In genomic region chrX:84501798-84502628, GRCh38 we compare ENCODE assay signal across 9 cellular contexts. TPM values are rescaled to one million over a fixed set of nuclear protein-coding genes. Genes with fewer than 3 reads are reported as not detected.
DNase-seq lines count a peak whose midpoint lies in the region; ATAC-seq and TF ChIP-seq lines count a peak whose summit lies in the region.
"Had no signal": no experiment of that assay in that cellular context is flagged by ENCODE, and none has a peak within 500 bp of the region (broad histone marks: within the 10 kb centered on the region; RNA-seq: fewer than 3 reads in every experiment).

Gene HDX, minus strand, starts transcription at chrX:84502453. Its CDS starts 27,056 bp downstream, at chrX:84475397.

- peaks cover under 1% of the 10 kb centered on the region for H3K36me3 Mint-ChIP-seq in endodermal cell (ENCODE audit: low read depth)
- no peaks in the 10 kb centered on the region for H3K36me3 Mint-ChIP-seq in memory B cell

- H3K9ac ChIP-seq in endodermal cell (ENCODE audit: extremely low read depth, low read length, poor library complexity, severe bottlenecking): peak within 1 kb of the TSS; percentile 87
- H3K9ac ChIP-seq: BLaER1 had no signal

- H3K27ac Mint-ChIP-seq in endodermal cell: peak within 1 kb of the TSS; percentile 98
- peak within 1 kb of the TSS; percentile 89 for H3K27ac Mint-ChIP-seq in memory B cell

- H3K9me3 ChIP-seq in endodermal cell (ENCODE audit: control insufficient read depth, low read length): no peaks in the 10 kb centered on the region
- H3K9me3 ChIP-seq: BLaER1 had no signal

- H3K4me3 Mint-ChIP-seq in endodermal cell (peak within 1 kb of the TSS; percentile 84), memory B cell (peak within 1 kb of the TSS; percentile 94)

- no peaks in the 10 kb centered on the region for H3K27me3 ChIP-seq in endodermal cell (ENCODE audit: control insufficient read depth, insufficient read depth, low read length, poor library complexity, severe bottlenecking)

- H3K4me1 Mint-ChIP-seq in endodermal cell (peaks cover 5% of the 10 kb centered on the region), memory B cell (peaks cover 2% of the 10 kb centered on the region)

- peak within 1 kb of the TSS; percentile 90 for H3K27ac ChIP-seq in endodermal cell (ENCODE audit: low read depth, low read length)
- H3K27ac ChIP-seq: BLaER1 had no signal

- DNase-seq in NCI-H187 (lab: John Stamatoyannopoulos, UW): peak; percentile 12 to 57
- DNase-seq in NCI-H187 treated with DMSO at 0.1 percent for 48 hours (lab: John Stamatoyannopoulos, UW): no peak
- peak; percentile 70 to 87 for DNase-seq in NCI-H526 (lab: John Stamatoyannopoulos, UW)
- peak; percentile 13 for DNase-seq in activated CD8-positive, alpha-beta memory T cell treated with anti-CD3 and anti-CD28 coated beads, Interleukin-2, amount 50 U/mL, for 1 hour (ENCODE audit: extremely low read depth)
- DNase-seq in endodermal cell: peak; percentile 86
- peak; percentile 30 to 47 for DNase-seq in memory B cell (ENCODE audit: low spot score in 2 of 2)
- DNase-seq in stimulated activated CD4-positive, alpha-beta T cell treated with anti-CD3 and anti-CD28 coated beads, TNF-alpha, amount 100 ng/mL, for 4 hours (ENCODE audit: low read depth in 3 of 3): peak; percentile 24 to 50 (median 38)

- ATAC-seq in HG03108 (IDR thresholded peaks at IDR 0.05; ENCODE audit: unreplicated experiment) (peak; percentile 92), memory B cell (ENCODE audit: low read depth) (peak; percentile 95)

- H3K9me3 Mint-ChIP-seq in endodermal cell (peaks cover 20% of the 10 kb centered on the region), memory B cell (no peaks in the 10 kb centered on the region)

- peak within 1 kb of the TSS; percentile 87 for H3K4me3 ChIP-seq in endodermal cell (ENCODE audit: low read length)
- H3K4me3 ChIP-seq: BLaER1 had no signal

- no peaks in the 10 kb centered on the region for H3K36me3 ChIP-seq in endodermal cell (ENCODE audit: control insufficient read depth, insufficient read depth, low read length)
- H3K36me3 ChIP-seq: BLaER1 had no signal

- 0 to 2% methylated on average over 5 to 35 of the region's 38 CpGs for WGBS in endodermal cell (ENCODE audit: insufficient coverage in 1 of 2, insufficient read length in 1 of 2), 2 experiments

- H3K27me3 Mint-ChIP-seq in endodermal cell (ENCODE audit: insufficient read depth) (no peaks in the 10 kb centered on the region), memory B cell (no peaks in the 10 kb centered on the region)

- H3K4me1 ChIP-seq in endodermal cell (ENCODE audit: control insufficient read depth, insufficient read depth, low read length): no peaks in the 10 kb centered on the region
- H3K4me1 ChIP-seq: BLaER1 had no signal

- no peak for TF ChIP-seq CTCF in endodermal cell (conservative IDR thresholded peaks at IDR 0.05)

RNA-seq across cellular contexts. Expression of gene HDX, which starts in this region (rescaled TPM):
- total RNA-seq in endodermal cell: 1 to 10 TPM; 7.2 to 7.9 TPM
- 7.4 TPM for polyA plus RNA-seq in endodermal cell (2013, experiment 1 of 2)
- 8.3 TPM for polyA plus RNA-seq in endodermal cell (2013, experiment 2 of 2)
